ENCODE assay signal across 9 cellular contexts in genomic region chr4:153116101-153116680, GRCh38.
A peak's percentile ranks its signal among the peaks of the same experiment; 100 is the strongest.
DNase-seq lines count a peak whose midpoint lies in the region; ATAC-seq, FAIRE-seq and TF ChIP-seq lines count a peak whose summit lies in the region.
"Had no signal": no experiment of that assay in that cellular context is flagged by ENCODE, and none has a peak within 500 bp of the region (broad histone marks: within the 10 kb centered on the region; RNA-seq: fewer than 3 reads in every experiment).

No MANE protein-coding gene starts in this region.

- peak overlapping the region; percentile 55 for H3K4me2 ChIP-seq in HepG2 (ENCODE audit: low read depth, low read length)

- H3K4me3 Mint-ChIP-seq in activated CD8-positive, alpha-beta T cell treated with anti-CD3 and anti-CD28 coated beads for 36 hours = peak overlapping the region; percentile 31

- CTCF ChIA-PET in activated CD8-positive, alpha-beta T cell treated with anti-CD3 and anti-CD28 coated beads for 36 hours (lab: Charles Lee) = interaction anchor here (1.2 to 14.2 kb wide), 4 partner anchors 11 to 32 kb away, joined by 4 to 131 read pairs (median 59); no protein-coding TSS in a partner anchor
- CTCF ChIA-PET in HepG2 (lab: Yijun Ruan, JAX; ENCODE audit: low intra/inter-chr PET ratio, low total read pairs) = no interaction called here

- H3K9me3 ChIP-seq in heart right ventricle = no peaks in the 10 kb centered on the region
- H3K9me3 ChIP-seq in HepG2 (ENCODE audit: low read length) = no peaks in the 10 kb centered on the region
- H3K9me3 ChIP-seq in vagina = no peaks in the 10 kb centered on the region

- no peaks in the 10 kb centered on the region for H3K9me3 Mint-ChIP-seq in activated CD8-positive, alpha-beta T cell treated with anti-CD3 and anti-CD28 coated beads for 36 hours

- POLR2A ChIA-PET in activated CD8-positive, alpha-beta T cell treated with anti-CD3 and anti-CD28 coated beads for 36 hours (lab: Charles Lee) = interaction anchor here (0.7 to 1.7 kb wide), 3 partner anchors 9 to 17 kb away, joined by 3 to 7 read pairs (median 3); no protein-coding TSS in a partner anchor
- POLR2A ChIA-PET in HepG2 (lab: Yijun Ruan, JAX) = no interaction called here

- peak overlapping the region in 6 of 10 donors; percentile 3 to 23 (median 12) for H3K4me3 ChIP-seq in heart right ventricle
- no peak overlapping the region for H3K4me3 ChIP-seq in HepG2 (replicated peaks in 1 of 3; ENCODE audit: insufficient read depth in 1 of 3, low read depth in 2 of 3, low read length in 3 of 3)
- peak overlapping the region; percentile 6 to 21 for H3K4me3 ChIP-seq in vagina

- H3K4me1 Mint-ChIP-seq in activated CD8-positive, alpha-beta T cell treated with anti-CD3 and anti-CD28 coated beads for 36 hours (ENCODE audit: low read depth) = peaks cover 14% of the 10 kb centered on the region

- peaks cover 0 to 25% (median 0%) of the 10 kb centered on the region in 9 donors for H3K4me1 ChIP-seq in heart right ventricle
- H3K4me1 ChIP-seq in HepG2 (ENCODE audit: insufficient read depth, low read length) = peaks cover 11% of the 10 kb centered on the region; the same call in 1 of the 2 replicates
- H3K4me1 ChIP-seq in vagina = peaks cover 19% of the 10 kb centered on the region

- no peak for DNase-seq in heart right ventricle
- DNase-seq in cardiac septum (ENCODE audit: low spot score) = no peak
- peak; percentile 36 for DNase-seq in activated CD8-positive, alpha-beta T cell treated with anti-CD3 and anti-CD28 coated beads for 36 hours
- DNase-seq in HepG2 (ENCODE audit: low spot score) = no peak
- peak in 1 of 2 donors; percentile 29 for DNase-seq in vagina (ENCODE audit: extremely low spot score in 2 of 2)
- DNase-seq in GM13977 (ENCODE audit: low spot score) = no peak
- DNase-seq: glutamatergic neuron had no signal

- no peaks in the 10 kb centered on the region for H3K79me2 ChIP-seq in HepG2 (ENCODE audit: insufficient read depth, low read length)

- H3K36me3 Mint-ChIP-seq in activated CD8-positive, alpha-beta T cell treated with anti-CD3 and anti-CD28 coated beads for 36 hours (ENCODE audit: low read depth) = no peaks in the 10 kb centered on the region

- TF ChIP-seq CTCF in heart right ventricle (IDR thresholded peaks at IDR 0.05) (no peak), HepG2 (CRISPR knock-in tag; IDR thresholded peaks at IDR 0.05) (no peak), vagina (IDR thresholded peaks at IDR 0.05) (no peak), GM13977 (IDR thresholded peaks at IDR 0.05; ENCODE audit: extremely low read depth, insufficient read depth, missing control alignments) (no peak)
- TF ChIP-seq CTCF in activated CD8-positive, alpha-beta T cell treated with anti-CD3 and anti-CD28 coated beads for 36 hours (IDR thresholded peaks at IDR 0.05) = no peak

- no peak overlapping the region for H3K27ac Mint-ChIP-seq in activated CD8-positive, alpha-beta T cell treated with anti-CD3 and anti-CD28 coated beads for 36 hours

- no peaks in the 10 kb centered on the region for H3K36me3 ChIP-seq in heart right ventricle
- no peaks in the 10 kb centered on the region for H3K36me3 ChIP-seq in HepG2 (replicated peaks in 1 of 2; ENCODE audit: control insufficient read depth in 1 of 2, insufficient read depth in 2 of 2, low read length in 2 of 2)
- H3K36me3 ChIP-seq in vagina = no peaks in the 10 kb centered on the region

- TF ChIP-seq POLR2A in HepG2 (IDR thresholded peaks at IDR 0.05; ENCODE audit: insufficient read depth in 1 of 2, low read depth in 2 of 2, low read length in 2 of 2) = no peak
- no peak for TF ChIP-seq POLR2A in vagina (IDR thresholded peaks at IDR 0.05)

- peak in 4 of 8 donors; percentile 24 to 40 (median 26) for ATAC-seq in heart right ventricle
- ATAC-seq in activated CD8-positive, alpha-beta T cell treated with anti-CD3 and anti-CD28 coated beads for 36 hours = peak; percentile 14
- ATAC-seq in HepG2 = no peak
- ATAC-seq in HG03457 (IDR thresholded peaks at IDR 0.05; ENCODE audit: unreplicated experiment) = no peak
- no peak for ATAC-seq in GM19035 (IDR thresholded peaks at IDR 0.05; ENCODE audit: unreplicated experiment)

- in situ Hi-C loops in HepG2 (cut with HindIII; ENCODE audit: extremely low pct_ligation_motif_present, low pct_unique_long_range_greater_than_20kb) = no loop called here
- in situ Hi-C loops in GM13977 (cut with MboI; ENCODE audit: low pct_unique_long_range_greater_than_20kb, low sequenced_read_pairs, unreplicated experiment) = no loop called here

- H3K27me3 Mint-ChIP-seq in activated CD8-positive, alpha-beta T cell treated with anti-CD3 and anti-CD28 coated beads for 36 hours = no peaks in the 10 kb centered on the region

- H3K27me3 ChIP-seq in heart right ventricle (peaks cover 0 to 5% (median 0%) of the 10 kb centered on the region in 7 donors), HepG2 (ENCODE audit: control insufficient read depth in 1 of 2, insufficient read depth in 2 of 2, low read length in 2 of 2) (peaks cover 0 to 26% of the 10 kb centered on the region in 2 experiments; a peak in 4 of 5 replicates), vagina (no peaks in the 10 kb centered on the region)

- no peak for TF ChIP-seq RAD21 in HepG2 (CRISPR knock-in tag; IDR thresholded peaks at IDR 0.05)

- FAIRE-seq in HepG2 (lab: Jason Lieb, UNC) = no peak

- peak overlapping the region in 3 of 10 donors; percentile 10 to 54 (median 52) for H3K27ac ChIP-seq in heart right ventricle
- H3K27ac ChIP-seq in HepG2 (ENCODE audit: extremely low read length, insufficient read depth, low read length) = no peak overlapping the region
- H3K27ac ChIP-seq in vagina = peak overlapping the region; percentile 45

- no peak overlapping the region for H2AFZ ChIP-seq in HepG2 (ENCODE audit: low read length)

- TF ChIP-seq EP300 in HepG2 (IDR thresholded peaks at IDR 0.05; ENCODE audit: low read depth in 2 of 2, low read length in 2 of 2) (no peak), HepG2 (CRISPR knock-in tag; IDR thresholded peaks at IDR 0.05; ENCODE audit: borderline replicate concordance) (no peak)

- 62 to 64% methylated on average over 6 of the region's 6 CpGs for WGBS in heart right ventricle, 2 donors
- WGBS in HepG2 (ENCODE audit: low lambda C conversion rate) = 81% methylated on average over 6 of the region's 6 CpGs

- BruUV-seq in HepG2 (replicated peaks; lab: Mats Ljungman, UMichigan) = no TSS peak

- no peaks in the 10 kb centered on the region for H4K20me1 ChIP-seq in HepG2 (ENCODE audit: insufficient read depth, low read length)

- intact Hi-C loops in heart right ventricle (cut with DNase I) (no loop called here), cardiac septum (cut with DNase I) (no loop called here), HepG2 (cut with micrococcal nuclease; ENCODE audit: unreplicated experiment) (no loop called here), vagina (cut with DNase I) (no loop called here)
- intact Hi-C loops in activated CD8-positive, alpha-beta T cell treated with anti-CD3 and anti-CD28 coated beads for 36 hours (cut with micrococcal nuclease) = loop anchor here (5.0 to 10.0 kb wide), 2 partner anchors 269 to 341 kb away; partner anchors contain the start of genes ARFIP1 and TIGD4

- H3K9ac ChIP-seq in HepG2 (ENCODE audit: insufficient read depth, low read depth, low read length) = no peak overlapping the region

TF ChIP-seq in HepG2, 621 proteins besides CTCF, POLR2A, EP300 and RAD21 (continues in another document):
- no peak for TF ChIP-seq ZBTB21 (CRISPR knock-in tag; IDR thresholded peaks at IDR 0.05)
- no peak for TF ChIP-seq GTF2F1 (IDR thresholded peaks at IDR 0.05; ENCODE audit: low read length)
- TF ChIP-seq GZF1 (CRISPR knock-in tag; IDR thresholded peaks at IDR 0.05) = no peak
- no peak for TF ChIP-seq ZNF639 (CRISPR knock-in tag; conservative IDR thresholded peaks at IDR 0.05)

Comparison
In these comparisons a context has a peak if more than half of its experiments do, and no peak if none do; other contexts are left out.
1. H3K4me3 ChIP-seq: peak in heart right ventricle (6 of 10) and vagina (2 of 2); none in HepG2 (0 of 3).